Comparison of ENCODE assay signal across 8 cellular contexts in genomic region chr20:23641936-23642751, GRCh38. TPM values are rescaled to one million over a fixed set of nuclear protein-coding genes. Genes with fewer than 3 reads are reported as not detected.
DNase-seq lines count a peak whose midpoint lies in the region; ATAC-seq and TF ChIP-seq lines count a peak whose summit lies in the region.

No MANE protein-coding gene starts in this region.

- no peaks in the 10 kb centered on the region for H3K36me3 ChIP-seq in gastrocnemius medialis

- H3K4me1 Mint-ChIP-seq in natural killer cell treated with Interleukin-12 subunit alpha and Interleukin-12 subunit beta and Interleukin-15 and Interleukin-18, amount 100 ng/mL, for 72 hours (ENCODE audit: low read depth in 2 of 2): peaks cover under 1 to 1% of the 10 kb centered on the region in 2 donors

- ATAC-seq in gastrocnemius medialis (peak; percentile 84 to 87), GM21723 (IDR thresholded peaks at IDR 0.05; ENCODE audit: unreplicated experiment) (no peak)
- ATAC-seq in natural killer cell treated with Interleukin-12 subunit alpha and Interleukin-12 subunit beta and Interleukin-15 and Interleukin-18, amount 100 ng/mL, for 72 hours: no peak

- H3K36me3 Mint-ChIP-seq in natural killer cell treated with Interleukin-12 subunit alpha and Interleukin-12 subunit beta and Interleukin-15 and Interleukin-18, amount 100 ng/mL, for 72 hours: no peaks in the 10 kb centered on the region

- no peak overlapping the region for H3K27ac Mint-ChIP-seq in natural killer cell treated with Interleukin-12 subunit alpha and Interleukin-12 subunit beta and Interleukin-15 and Interleukin-18, amount 100 ng/mL, for 72 hours

- peak in 1 of 2 donors; percentile 41 for TF ChIP-seq POLR2A in gastrocnemius medialis (IDR thresholded peaks at IDR 0.05)

- in situ Hi-C loops in gastrocnemius medialis (cut with MboI; ENCODE audit: low sequenced_read_pairs in 4 of 4): loop anchor here (25.0 kb wide), 3 partner anchors 480 to 1420 kb away; partner anchors contain the start of genes ACSS1 (in 2 of the 4) and APMAP (in 1 of the 4)

- peak overlapping the region; percentile 80 to 100 (median 96) for H3K27ac ChIP-seq in gastrocnemius medialis

- no peaks in the 10 kb centered on the region for H3K27me3 ChIP-seq in gastrocnemius medialis

- DNase-seq in GM04503 (ENCODE audit: low read depth) (peak; percentile 37), RPMI7951 (ENCODE audit: low read depth) (peak; percentile 99), fibroblast of villous mesenchyme (ENCODE audit: low read depth) (peak; percentile 97), gastrocnemius medialis (peak; percentile 92 to 97), DMS114 treated with DMSO at 0.1 percent for 48 hours (lab: John Stamatoyannopoulos, UW; ENCODE audit: unreplicated experiment) (no peak), posterior cingulate gyrus (no peak)
- DNase-seq in natural killer cell treated with Interleukin-12 subunit alpha and Interleukin-12 subunit beta and Interleukin-15 and Interleukin-18, amount 100 ng/mL, for 72 hours (ENCODE audit: low spot score): no peak

- H3K4me3 Mint-ChIP-seq in natural killer cell treated with Interleukin-12 subunit alpha and Interleukin-12 subunit beta and Interleukin-15 and Interleukin-18, amount 100 ng/mL, for 72 hours: no peak overlapping the region

- H3K27me3 Mint-ChIP-seq in natural killer cell treated with Interleukin-12 subunit alpha and Interleukin-12 subunit beta and Interleukin-15 and Interleukin-18, amount 100 ng/mL, for 72 hours: peaks cover 7 to 9% of the 10 kb centered on the region in 2 donors

- H3K4me3 ChIP-seq in fibroblast of villous mesenchyme (ENCODE audit: low read depth, low read length) (no peak overlapping the region), gastrocnemius medialis (no peak overlapping the region)

- intact Hi-C loops in gastrocnemius medialis (cut with DNase I; ENCODE audit: low total_unique reads) (loop anchor here (5.0 kb wide), 1 partner anchor 1350 kb away; the partner anchor contains the start of gene APMAP), posterior cingulate gyrus (cut with DNase I) (no loop called here)

- H3K9me3 ChIP-seq in gastrocnemius medialis: no peaks in the 10 kb centered on the region

- H3K4me1 ChIP-seq in gastrocnemius medialis: peaks cover 30 to 43% of the 10 kb centered on the region in 2 donors

- peak; percentile 3 for TF ChIP-seq CTCF in fibroblast of villous mesenchyme (IDR thresholded peaks at IDR 0.05; ENCODE audit: insufficient read depth, low read depth, low read length)
- peak in 1 of 5 experiments; percentile 18 for TF ChIP-seq CTCF in gastrocnemius medialis (IDR thresholded peaks at IDR 0.05 in 4 of 5, conservative IDR thresholded peaks at IDR 0.05 in 1 of 5)

- no peaks in the 10 kb centered on the region for H3K9me3 Mint-ChIP-seq in natural killer cell treated with Interleukin-12 subunit alpha and Interleukin-12 subunit beta and Interleukin-15 and Interleukin-18, amount 100 ng/mL, for 72 hours

RNA-seq across cellular contexts. Expression of gene CST3, which starts 4.4 kb away (rescaled TPM):
- 515 and 755 TPM in 2 replicates for total RNA-seq in RPMI7951 (2014; rRNA removed; shearing (Covaris generic))
- total RNA-seq in fibroblast of villous mesenchyme (55.3 and 123 TPM in 2 replicates), gastrocnemius medialis (1,000 to 10,000 TPM in 1 of 4 donors, 100 to 1,000 TPM in 3; 461 to 1,821 (median 697) TPM)
- 10 to 100 TPM in 1 of 2 donors, 1 to 10 TPM in 1; 5.4 to 16.6 TPM for total RNA-seq in natural killer cell treated with Interleukin-12 subunit alpha and Interleukin-12 subunit beta and Interleukin-15 and Interleukin-18, amount 100 ng/mL, for 72 hours

RNA-seq across cellular contexts. Expression of gene CST9, which starts 36.4 kb away (rescaled TPM):
- not detected in 2 replicates for total RNA-seq in RPMI7951 (2014; rRNA removed; shearing (Covaris generic))
- not detected in 2 replicates for total RNA-seq in fibroblast of villous mesenchyme
- total RNA-seq in gastrocnemius medialis: not detected
- total RNA-seq in natural killer cell treated with Interleukin-12 subunit alpha and Interleukin-12 subunit beta and Interleukin-15 and Interleukin-18, amount 100 ng/mL, for 72 hours: not detected

RNA-seq across cellular contexts. Expression of gene CST4, which starts 46.7 kb away (rescaled TPM):
- not detected in 2 replicates for total RNA-seq in RPMI7951 (2014; rRNA removed; shearing (Covaris generic))
- total RNA-seq in fibroblast of villous mesenchyme (0.32 TPM in 1 of 2 replicates, not detected in the other), gastrocnemius medialis (not detected)
- total RNA-seq in natural killer cell treated with Interleukin-12 subunit alpha and Interleukin-12 subunit beta and Interleukin-15 and Interleukin-18, amount 100 ng/mL, for 72 hours: not detected

Comparison
In these comparisons a context has a peak if more than half of its experiments do, and no peak if none do; other contexts are left out.
1. DNase-seq: peak in GM04503 (single experiment), RPMI7951 (single experiment), fibroblast of villous mesenchyme (single experiment) and gastrocnemius medialis (2 of 2); none in DMS114 treated with DMSO at 0.1 percent for 48 hours (single experiment), natural killer cell treated with Interleukin-12 subunit alpha and Interleukin-12 subunit beta and Interleukin-15 and Interleukin-18, amount 100 ng/mL, for 72 hours (single experiment) and posterior cingulate gyrus (0 of 10).
2. ATAC-seq: peak in gastrocnemius medialis (2 of 2); none in natural killer cell treated with Interleukin-12 subunit alpha and Interleukin-12 subunit beta and Interleukin-15 and Interleukin-18, amount 100 ng/mL, for 72 hours (0 of 2) and GM21723 (single experiment).